18 cellular contexts compared by ENCODE assay signal in the genomic region with DNA sequence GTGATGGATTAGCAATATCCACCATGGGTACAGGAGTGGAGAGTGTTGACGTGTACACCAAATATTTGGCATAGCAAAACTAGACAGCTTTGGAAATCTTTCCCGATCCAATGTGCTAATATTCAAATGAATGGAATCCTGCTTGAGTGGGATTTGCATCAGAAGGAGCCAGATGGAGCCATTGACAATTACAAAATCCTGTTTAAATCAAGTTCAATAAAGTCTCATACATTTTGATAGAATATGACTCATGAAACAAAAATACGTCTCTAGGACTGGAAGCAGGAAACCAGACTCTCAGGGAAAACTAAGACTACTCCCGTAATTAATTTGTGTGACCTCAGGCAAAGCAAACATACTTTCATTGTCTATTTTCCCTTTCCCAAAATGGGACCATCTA. TPM values are rescaled to one million over a fixed set of nuclear protein-coding genes. Genes with fewer than 3 reads are reported as not detected.
DNase-seq lines count a peak whose midpoint lies in the region; ATAC-seq and TF ChIP-seq lines count a peak whose summit lies in the region.
"Had no signal": no experiment of that assay in that cellular context is flagged by ENCODE, and none has a peak within 500 bp of the region (broad histone marks: within the 10 kb centered on the region; RNA-seq: fewer than 3 reads in every experiment).

No MANE protein-coding gene starts in this region.

- DNase-seq in AG10803 (ENCODE audit: low read depth) (peak; percentile 94), NCI-H524 treated with DMSO at 0.1 percent for 48 hours (lab: John Stamatoyannopoulos, UW) (peak; percentile 72), colonic mucosa (no peak), osteoblast (ENCODE audit: insufficient read length, low spot score, missing footprints) (no peak), DMS53 treated with DMSO at 0.1 percent for 48 hours (lab: John Stamatoyannopoulos, UW; ENCODE audit: unreplicated experiment) (no peak), NCI-H2171 treated with DMSO at 0.1 percent for 48 hours (lab: John Stamatoyannopoulos, UW) (no peak)
- DNase-seq: activated CD8-positive, alpha-beta memory T cell treated with anti-CD3 and anti-CD28 coated beads for 24 hours; anterior cingulate cortex; dermis blood vessel endothelial cell; natural killer cell; NCI-H1417 treated with DMSO at 0.1 percent for 48 hours; NCI-H345; stimulated activated CD4-positive, alpha-beta T cell treated with anti-CD3 and anti-CD28 coated beads, Interleukin-2, amount 100 ng/mL, for 24 hours; thyroid gland had no signal

- H3K36me3 ChIP-seq in colonic mucosa = no peaks in the 10 kb centered on the region
- H3K36me3 ChIP-seq in osteoblast (ENCODE audit: insufficient read depth, low read length) = peaks cover 16% of the 10 kb centered on the region
- H3K36me3 ChIP-seq: thyroid gland had no signal

- intact Hi-C loops in colonic mucosa (cut with DNase I) = no loop called here

- H3K9ac ChIP-seq in colonic mucosa (ENCODE audit: low read depth in 2 of 2, low read length in 2 of 2) = no peak overlapping the region

- H2AFZ ChIP-seq in osteoblast (ENCODE audit: low read length) = no peak overlapping the region

- H3K4me1 ChIP-seq in colonic mucosa (no peaks in the 10 kb centered on the region), osteoblast (ENCODE audit: insufficient read depth, low read length) (peaks cover 59% of the 10 kb centered on the region)

- no peak for TF ChIP-seq CTCF in AG10803 (conservative IDR thresholded peaks at IDR 0.05; ENCODE audit: low read length)
- TF ChIP-seq CTCF in colonic mucosa (IDR thresholded peaks at IDR 0.05) = no peak
- no peak for TF ChIP-seq CTCF in osteoblast (IDR thresholded peaks at IDR 0.05; ENCODE audit: extremely low read depth, low read depth, low read length)

- H3K9me3 ChIP-seq in colonic mucosa (no peaks in the 10 kb centered on the region), osteoblast (ENCODE audit: low read depth, low read length) (no peaks in the 10 kb centered on the region)
- H3K9me3 ChIP-seq: thyroid gland had no signal

- H3K4me3 ChIP-seq in AG10803 (ENCODE audit: low read length) (no peak overlapping the region), colonic mucosa (no peak overlapping the region), osteoblast (ENCODE audit: insufficient read depth, low read length) (no peak overlapping the region)
- H3K4me3 ChIP-seq: GM12878, K562, thyroid gland had no signal

- ATAC-seq in GM18870 (IDR thresholded peaks at IDR 0.05; ENCODE audit: unreplicated experiment) = no peak
- no peak for ATAC-seq in GM21723 (IDR thresholded peaks at IDR 0.05; ENCODE audit: unreplicated experiment)
- ATAC-seq: GM12878, K562, natural killer cell had no signal

- peaks cover 55% of the 10 kb centered on the region for H3K79me2 ChIP-seq in osteoblast (ENCODE audit: insufficient read depth, low read length)

- H3K4me2 ChIP-seq in osteoblast (ENCODE audit: insufficient read depth, low read length) = peak overlapping the region; percentile 58

- H3K27me3 ChIP-seq in colonic mucosa (no peaks in the 10 kb centered on the region), osteoblast (ENCODE audit: insufficient read depth, low read length) (no peaks in the 10 kb centered on the region)
- H3K27me3 ChIP-seq: thyroid gland had no signal

- peaks cover 4% of the 10 kb centered on the region for H4K20me1 ChIP-seq in osteoblast (ENCODE audit: insufficient read depth, low read length)

- H3K27ac ChIP-seq in colonic mucosa (peak overlapping the region; percentile 22), osteoblast (ENCODE audit: low read depth, low read length) (peak overlapping the region; percentile 75)
- H3K27ac ChIP-seq: thyroid gland had no signal

RNA-seq across cellular contexts. Expression of a gene that starts 13.0 kb away (rescaled TPM):
- 10 to 100 TPM in 1 of 2 donors, 1 to 10 TPM in 1; 5.0 to 65.6 TPM for total RNA-seq in colonic mucosa
- 611 and 664 TPM in 2 replicates for total RNA-seq in osteoblast
- total RNA-seq: natural killer cell had no signal

Comparison
In these comparisons a context has a peak if more than half of its experiments do, and no peak if none do; other contexts are left out.
1. DNase-seq: peak in AG10803 (single experiment) and NCI-H524 treated with DMSO at 0.1 percent for 48 hours (single experiment); none in colonic mucosa (single experiment), osteoblast (single experiment), DMS53 treated with DMSO at 0.1 percent for 48 hours (single experiment) and NCI-H2171 treated with DMSO at 0.1 percent for 48 hours (single experiment).